In the genomic region with DNA sequence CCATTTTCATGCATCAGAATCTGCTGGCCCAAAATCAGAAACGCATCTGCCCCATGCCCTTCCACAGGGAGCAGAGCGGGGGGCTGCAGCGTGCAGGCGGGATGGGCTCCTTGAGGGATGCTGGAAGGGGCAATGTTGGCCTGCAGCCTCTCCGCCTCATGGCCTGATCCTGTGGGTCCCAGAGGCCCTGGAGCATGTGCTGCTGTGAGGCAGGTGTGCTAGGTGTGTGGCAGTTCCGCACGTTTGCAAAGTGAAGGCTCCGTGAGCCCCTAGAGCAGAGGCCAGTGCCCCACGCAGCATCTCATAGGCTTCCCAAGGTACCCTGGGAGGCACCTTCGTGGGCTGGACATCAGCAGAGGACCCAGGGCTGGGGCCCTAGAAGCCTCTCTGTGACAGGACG, we compare ENCODE assay signal across 1 cellular context.
TF ChIP-seq lines count a peak whose summit lies in the region.

No MANE protein-coding gene starts in this region.

TF ChIP-seq in GM12878, 131 proteins besides CTCF, POLR2A, EP300 and RAD21:
- TF ChIP-seq IRF4 (IDR thresholded peaks at IDR 0.05; ENCODE audit: low read depth, low read length) (no peak), CEBPB (IDR thresholded peaks at IDR 0.05; ENCODE audit: borderline replicate concordance in 1 of 2, low read depth in 2 of 2, low read length in 2 of 2) (no peak), SIX5 (IDR thresholded peaks at IDR 0.05; ENCODE audit: low read depth, low read length, severe bottlenecking) (no peak), NRF1 (conservative IDR thresholded peaks at IDR 0.05; ENCODE audit: low read depth, low read length) (no peak), ZNF622 (IDR thresholded peaks at IDR 0.05) (no peak), JUNB (IDR thresholded peaks at IDR 0.05) (no peak), HDGF (IDR thresholded peaks at IDR 0.05) (no peak), SP1 (IDR thresholded peaks at IDR 0.05; ENCODE audit: low read depth, low read length) (no peak)
- TF ChIP-seq, protein P1, sequence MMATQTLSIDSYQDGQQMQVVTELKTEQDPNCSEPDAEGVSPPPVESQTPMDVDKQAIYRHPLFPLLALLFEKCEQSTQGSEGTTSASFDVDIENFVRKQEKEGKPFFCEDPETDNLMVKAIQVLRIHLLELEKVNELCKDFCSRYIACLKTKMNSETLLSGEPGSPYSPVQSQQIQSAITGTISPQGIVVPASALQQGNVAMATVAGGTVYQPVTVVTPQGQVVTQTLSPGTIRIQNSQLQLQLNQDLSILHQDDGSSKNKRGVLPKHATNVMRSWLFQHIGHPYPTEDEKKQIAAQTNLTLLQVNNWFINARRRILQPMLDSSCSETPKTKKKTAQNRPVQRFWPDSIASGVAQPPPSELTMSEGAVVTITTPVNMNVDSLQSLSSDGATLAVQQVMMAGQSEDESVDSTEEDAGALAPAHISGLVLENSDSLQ (IDR thresholded peaks at IDR 0.05), result no peak
- TF ChIP-seq, protein P2, sequence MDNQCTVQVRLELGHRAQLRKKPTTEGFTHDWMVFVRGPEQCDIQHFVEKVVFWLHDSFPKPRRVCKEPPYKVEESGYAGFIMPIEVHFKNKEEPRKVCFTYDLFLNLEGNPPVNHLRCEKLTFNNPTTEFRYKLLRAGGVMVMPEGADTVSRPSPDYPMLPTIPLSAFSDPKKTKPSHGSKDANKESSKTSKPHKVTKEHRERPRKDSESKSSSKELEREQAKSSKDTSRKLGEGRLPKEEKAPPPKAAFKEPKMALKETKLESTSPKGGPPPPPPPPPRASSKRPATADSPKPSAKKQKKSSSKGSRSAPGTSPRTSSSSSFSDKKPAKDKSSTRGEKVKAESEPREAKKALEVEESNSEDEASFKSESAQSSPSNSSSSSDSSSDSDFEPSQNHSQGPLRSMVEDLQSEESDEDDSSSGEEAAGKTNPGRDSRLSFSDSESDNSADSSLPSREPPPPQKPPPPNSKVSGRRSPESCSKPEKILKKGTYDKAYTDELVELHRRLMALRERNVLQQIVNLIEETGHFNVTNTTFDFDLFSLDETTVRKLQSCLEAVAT (IDR thresholded peaks at IDR 0.05), result no peak
- TF ChIP-seq, protein P3, sequence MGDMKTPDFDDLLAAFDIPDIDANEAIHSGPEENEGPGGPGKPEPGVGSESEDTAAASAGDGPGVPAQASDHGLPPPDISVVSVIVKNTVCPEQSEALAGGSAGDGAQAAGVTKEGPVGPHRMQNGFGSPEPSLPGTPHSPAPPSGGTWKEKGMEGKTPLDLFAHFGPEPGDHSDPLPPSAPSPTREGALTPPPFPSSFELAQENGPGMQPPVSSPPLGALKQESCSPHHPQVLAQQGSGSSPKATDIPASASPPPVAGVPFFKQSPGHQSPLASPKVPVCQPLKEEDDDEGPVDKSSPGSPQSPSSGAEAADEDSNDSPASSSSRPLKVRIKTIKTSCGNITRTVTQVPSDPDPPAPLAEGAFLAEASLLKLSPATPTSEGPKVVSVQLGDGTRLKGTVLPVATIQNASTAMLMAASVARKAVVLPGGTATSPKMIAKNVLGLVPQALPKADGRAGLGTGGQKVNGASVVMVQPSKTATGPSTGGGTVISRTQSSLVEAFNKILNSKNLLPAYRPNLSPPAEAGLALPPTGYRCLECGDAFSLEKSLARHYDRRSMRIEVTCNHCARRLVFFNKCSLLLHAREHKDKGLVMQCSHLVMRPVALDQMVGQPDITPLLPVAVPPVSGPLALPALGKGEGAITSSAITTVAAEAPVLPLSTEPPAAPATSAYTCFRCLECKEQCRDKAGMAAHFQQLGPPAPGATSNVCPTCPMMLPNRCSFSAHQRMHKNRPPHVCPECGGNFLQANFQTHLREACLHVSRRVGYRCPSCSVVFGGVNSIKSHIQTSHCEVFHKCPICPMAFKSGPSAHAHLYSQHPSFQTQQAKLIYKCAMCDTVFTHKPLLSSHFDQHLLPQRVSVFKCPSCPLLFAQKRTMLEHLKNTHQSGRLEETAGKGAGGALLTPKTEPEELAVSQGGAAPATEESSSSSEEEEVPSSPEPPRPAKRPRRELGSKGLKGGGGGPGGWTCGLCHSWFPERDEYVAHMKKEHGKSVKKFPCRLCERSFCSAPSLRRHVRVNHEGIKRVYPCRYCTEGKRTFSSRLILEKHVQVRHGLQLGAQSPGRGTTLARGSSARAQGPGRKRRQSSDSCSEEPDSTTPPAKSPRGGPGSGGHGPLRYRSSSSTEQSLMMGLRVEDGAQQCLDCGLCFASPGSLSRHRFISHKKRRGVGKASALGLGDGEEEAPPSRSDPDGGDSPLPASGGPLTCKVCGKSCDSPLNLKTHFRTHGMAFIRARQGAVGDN (IDR thresholded peaks at IDR 0.05), result no peak
- TF ChIP-seq, protein P4, sequence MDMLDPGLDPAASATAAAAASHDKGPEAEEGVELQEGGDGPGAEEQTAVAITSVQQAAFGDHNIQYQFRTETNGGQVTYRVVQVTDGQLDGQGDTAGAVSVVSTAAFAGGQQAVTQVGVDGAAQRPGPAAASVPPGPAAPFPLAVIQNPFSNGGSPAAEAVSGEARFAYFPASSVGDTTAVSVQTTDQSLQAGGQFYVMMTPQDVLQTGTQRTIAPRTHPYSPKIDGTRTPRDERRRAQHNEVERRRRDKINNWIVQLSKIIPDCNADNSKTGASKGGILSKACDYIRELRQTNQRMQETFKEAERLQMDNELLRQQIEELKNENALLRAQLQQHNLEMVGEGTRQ (IDR thresholded peaks at IDR 0.05; ENCODE audit: borderline replicate concordance, low read depth, low read length), result no peak
